1 cellular context compared by ENCODE assay signal in genomic region chr18:79791141-79791972, GRCh38.
TF ChIP-seq lines count a peak whose summit lies in the region.

No MANE protein-coding gene starts in this region.

TF ChIP-seq in HepG2, 621 proteins besides CTCF, POLR2A, EP300 and RAD21 (continued from another document and continues in another):
- TF ChIP-seq TFDP2 (CRISPR knock-in tag; IDR thresholded peaks at IDR 0.05) (no peak), ZMYM2 (CRISPR knock-in tag; IDR thresholded peaks at IDR 0.05) (no peak), ZNF451 (CRISPR knock-in tag; IDR thresholded peaks at IDR 0.05) (no peak), ZBTB7B (CRISPR knock-in tag; IDR thresholded peaks at IDR 0.05) (peak; percentile 35; the same call in 1 of the 2 replicates), ZNF414 (CRISPR knock-in tag; IDR thresholded peaks at IDR 0.05) (no peak; the same call in 1 of the 2 replicates), GATAD2A (CRISPR knock-in tag; IDR thresholded peaks at IDR 0.05) (peak; percentile 96), SAP130 (CRISPR knock-in tag; IDR thresholded peaks at IDR 0.05; ENCODE audit: low read depth) (peak; percentile 88), ZNF407 (CRISPR knock-in tag; IDR thresholded peaks at IDR 0.05; ENCODE audit: not compliant biosample characterization) (no peak), TAF1 (CRISPR knock-in tag; IDR thresholded peaks at IDR 0.05) (no peak), HOXA5 (CRISPR knock-in tag; IDR thresholded peaks at IDR 0.05) (no peak), CHD4 (IDR thresholded peaks at IDR 0.05; ENCODE audit: borderline replicate concordance, low read length) (no peak), ZFX (CRISPR knock-in tag; IDR thresholded peaks at IDR 0.05; ENCODE audit: low read depth) (0 out of 2 replicates have a peak, but pooled peaks have one; percentile 18), ZNF24 (IDR thresholded peaks at IDR 0.05) (no peak), KLF16 (CRISPR knock-in tag; IDR thresholded peaks at IDR 0.05) (peak in 1 of 2 experiments; percentile 79; a peak in 1 of 4 replicates), TBL1XR1 (IDR thresholded peaks at IDR 0.05; ENCODE audit: borderline replicate concordance, low read length, partially characterized antibody) (no peak), RCOR2 (CRISPR knock-in tag; IDR thresholded peaks at IDR 0.05) (peak; percentile 86), HMGXB3 (CRISPR knock-in tag; IDR thresholded peaks at IDR 0.05; ENCODE audit: borderline replicate concordance) (peak; percentile 76; the same call in 1 of the 2 replicates), TFE3 (CRISPR knock-in tag; IDR thresholded peaks at IDR 0.05) (no peak), CBFB (CRISPR knock-in tag; IDR thresholded peaks at IDR 0.05) (0 out of 2 replicates have a peak, but pooled peaks have one; percentile 45), ZNF839 (CRISPR knock-in tag; IDR thresholded peaks at IDR 0.05; ENCODE audit: borderline replicate concordance) (no peak), ZNF382 (CRISPR knock-in tag; IDR thresholded peaks at IDR 0.05; ENCODE audit: borderline replicate concordance) (no peak)
- TF ChIP-seq, protein P1, sequence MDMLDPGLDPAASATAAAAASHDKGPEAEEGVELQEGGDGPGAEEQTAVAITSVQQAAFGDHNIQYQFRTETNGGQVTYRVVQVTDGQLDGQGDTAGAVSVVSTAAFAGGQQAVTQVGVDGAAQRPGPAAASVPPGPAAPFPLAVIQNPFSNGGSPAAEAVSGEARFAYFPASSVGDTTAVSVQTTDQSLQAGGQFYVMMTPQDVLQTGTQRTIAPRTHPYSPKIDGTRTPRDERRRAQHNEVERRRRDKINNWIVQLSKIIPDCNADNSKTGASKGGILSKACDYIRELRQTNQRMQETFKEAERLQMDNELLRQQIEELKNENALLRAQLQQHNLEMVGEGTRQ (IDR thresholded peaks at IDR 0.05; ENCODE audit: low read depth, low read length), result no peak
- TF ChIP-seq, protein P1 (CRISPR knock-in tag; IDR thresholded peaks at IDR 0.05; ENCODE audit: borderline replicate concordance), result no peak
- TF ChIP-seq, protein P2, sequence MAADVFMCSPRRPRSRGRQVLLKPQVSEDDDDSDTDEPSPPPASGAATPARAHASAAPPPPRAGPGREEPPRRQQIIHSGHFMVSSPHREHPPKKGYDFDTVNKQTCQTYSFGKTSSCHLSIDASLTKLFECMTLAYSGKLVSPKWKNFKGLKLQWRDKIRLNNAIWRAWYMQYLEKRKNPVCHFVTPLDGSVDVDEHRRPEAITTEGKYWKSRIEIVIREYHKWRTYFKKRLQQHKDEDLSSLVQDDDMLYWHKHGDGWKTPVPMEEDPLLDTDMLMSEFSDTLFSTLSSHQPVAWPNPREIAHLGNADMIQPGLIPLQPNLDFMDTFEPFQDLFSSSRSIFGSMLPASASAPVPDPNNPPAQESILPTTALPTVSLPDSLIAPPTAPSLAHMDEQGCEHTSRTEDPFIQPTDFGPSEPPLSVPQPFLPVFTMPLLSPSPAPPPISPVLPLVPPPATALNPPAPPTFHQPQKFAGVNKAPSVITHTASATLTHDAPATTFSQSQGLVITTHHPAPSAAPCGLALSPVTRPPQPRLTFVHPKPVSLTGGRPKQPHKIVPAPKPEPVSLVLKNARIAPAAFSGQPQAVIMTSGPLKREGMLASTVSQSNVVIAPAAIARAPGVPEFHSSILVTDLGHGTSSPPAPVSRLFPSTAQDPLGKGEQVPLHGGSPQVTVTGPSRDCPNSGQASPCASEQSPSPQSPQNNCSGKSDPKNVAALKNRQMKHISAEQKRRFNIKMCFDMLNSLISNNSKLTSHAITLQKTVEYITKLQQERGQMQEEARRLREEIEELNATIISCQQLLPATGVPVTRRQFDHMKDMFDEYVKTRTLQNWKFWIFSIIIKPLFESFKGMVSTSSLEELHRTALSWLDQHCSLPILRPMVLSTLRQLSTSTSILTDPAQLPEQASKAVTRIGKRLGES (CRISPR knock-in tag; IDR thresholded peaks at IDR 0.05; ENCODE audit: borderline replicate concordance), result no peak
- TF ChIP-seq, protein P3, sequence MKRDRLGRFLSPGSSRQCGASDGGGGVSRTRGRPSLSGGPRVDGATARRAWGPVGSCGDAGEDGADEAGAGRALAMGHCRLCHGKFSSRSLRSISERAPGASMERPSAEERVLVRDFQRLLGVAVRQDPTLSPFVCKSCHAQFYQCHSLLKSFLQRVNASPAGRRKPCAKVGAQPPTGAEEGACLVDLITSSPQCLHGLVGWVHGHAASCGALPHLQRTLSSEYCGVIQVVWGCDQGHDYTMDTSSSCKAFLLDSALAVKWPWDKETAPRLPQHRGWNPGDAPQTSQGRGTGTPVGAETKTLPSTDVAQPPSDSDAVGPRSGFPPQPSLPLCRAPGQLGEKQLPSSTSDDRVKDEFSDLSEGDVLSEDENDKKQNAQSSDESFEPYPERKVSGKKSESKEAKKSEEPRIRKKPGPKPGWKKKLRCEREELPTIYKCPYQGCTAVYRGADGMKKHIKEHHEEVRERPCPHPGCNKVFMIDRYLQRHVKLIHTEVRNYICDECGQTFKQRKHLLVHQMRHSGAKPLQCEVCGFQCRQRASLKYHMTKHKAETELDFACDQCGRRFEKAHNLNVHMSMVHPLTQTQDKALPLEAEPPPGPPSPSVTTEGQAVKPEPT (CRISPR knock-in tag; IDR thresholded peaks at IDR 0.05; ENCODE audit: low read depth), result no peak
